ENCODE assay signal across 18 cellular contexts in genomic region chr1:60828944-60829343, GRCh38.
A peak's percentile ranks its signal among the peaks of the same experiment; 100 is the strongest.
DNase-seq lines count a peak whose midpoint lies in the region; ATAC-seq, FAIRE-seq and TF ChIP-seq lines count a peak whose summit lies in the region.
"Had no signal": no experiment of that assay in that cellular context is flagged by ENCODE, and none has a peak within 500 bp of the region (broad histone marks: within the 10 kb centered on the region; RNA-seq: fewer than 3 reads in every experiment).

No MANE protein-coding gene starts in this region.

- POLR2A ChIA-PET in HepG2 (lab: Yijun Ruan, JAX) = no interaction called here

- DNase-seq in HuH-7 (ENCODE audit: low spot score) = peak; percentile 11
- DNase-seq in HepG2 (ENCODE audit: low spot score) = peak; percentile 47
- DNase-seq in neural crest cell (ENCODE audit: low read depth, low spot score) = no peak
- DNase-seq in DMS153 (lab: John Stamatoyannopoulos, UW) = no peak
- no peak for DNase-seq in sigmoid colon
- no peak for DNase-seq in omental fat pad (ENCODE audit: low spot score)
- DNase-seq: 8988T; C1 segment of cervical spinal cord; Calu3; CD4-positive, alpha-beta memory T cell; COR-L47; DND-41; H7; HCEC 1CT had no signal

- peaks cover 68% of the 10 kb centered on the region for H3K4me1 Mint-ChIP-seq in neural crest cell
- H3K4me1 Mint-ChIP-seq: CD4-positive, alpha-beta memory T cell had no signal

- peaks cover 0 to 2% of the 10 kb centered on the region in 2 experiments; a peak in 1 of 5 replicates for H3K27me3 ChIP-seq in HepG2 (ENCODE audit: control insufficient read depth in 1 of 2, insufficient read depth in 2 of 2, low read length in 2 of 2)
- H3K27me3 ChIP-seq in sigmoid colon = no peaks in the 10 kb centered on the region

- no peaks in the 10 kb centered on the region for H3K79me2 ChIP-seq in HepG2 (ENCODE audit: insufficient read depth, low read length)

- H3K9me3 ChIP-seq in HepG2 (ENCODE audit: low read length) (no peaks in the 10 kb centered on the region), sigmoid colon (no peaks in the 10 kb centered on the region)
- H3K9me3 ChIP-seq: A549 had no signal

- H3K4me3 Mint-ChIP-seq in neural crest cell = no peak overlapping the region
- H3K4me3 Mint-ChIP-seq: CD4-positive, alpha-beta memory T cell had no signal

- H3K36me3 ChIP-seq in HepG2 (replicated peaks in 1 of 2; ENCODE audit: control insufficient read depth in 1 of 2, insufficient read depth in 2 of 2, low read length in 2 of 2) (no peaks in the 10 kb centered on the region), sigmoid colon (no peaks in the 10 kb centered on the region)

- intact Hi-C loops in HepG2 (cut with micrococcal nuclease; ENCODE audit: unreplicated experiment) (no loop called here), sigmoid colon (cut with DNase I) (no loop called here)

- peak; percentile 58 for TF ChIP-seq CTCF in HepG2 (CRISPR knock-in tag; IDR thresholded peaks at IDR 0.05)
- TF ChIP-seq CTCF in neural crest cell (conservative IDR thresholded peaks at IDR 0.05) = no peak
- TF ChIP-seq CTCF in sigmoid colon (IDR thresholded peaks at IDR 0.05) = no peak
- TF ChIP-seq CTCF in omental fat pad (IDR thresholded peaks at IDR 0.05) = no peak

- H3K4me2 ChIP-seq in HepG2 (ENCODE audit: low read depth, low read length) = 0 out of 2 replicates have a peak overlapping the region, but pooled peaks have one; percentile 33
- H3K4me2 ChIP-seq: A549 had no signal

- H3K4me3 ChIP-seq in HepG2 (replicated peaks in 1 of 3; ENCODE audit: insufficient read depth in 1 of 3, low read depth in 2 of 3, low read length in 3 of 3) (no peak overlapping the region; a peak in 1 of 6 replicates), sigmoid colon (no peak overlapping the region)
- H3K4me3 ChIP-seq: A549 had no signal

- in situ Hi-C loops in HepG2 (cut with HindIII; ENCODE audit: extremely low pct_ligation_motif_present, low pct_unique_long_range_greater_than_20kb) = no loop called here

- FAIRE-seq in HepG2 (lab: Jason Lieb, UNC) = peak; percentile 73
- FAIRE-seq: A549, G401.6, GM12892, H1 had no signal

- H3K27ac ChIP-seq in HepG2 (ENCODE audit: extremely low read length, insufficient read depth, low read length) = no peak overlapping the region
- no peak overlapping the region for H3K27ac ChIP-seq in sigmoid colon
- H3K27ac ChIP-seq: A549 had no signal

- H2AFZ ChIP-seq in HepG2 (ENCODE audit: low read length) = no peak overlapping the region

- H3K36me3 Mint-ChIP-seq in neural crest cell (ENCODE audit: low read depth) = peaks cover 7% of the 10 kb centered on the region
- H3K36me3 Mint-ChIP-seq: CD4-positive, alpha-beta memory T cell had no signal

- H3K9me3 Mint-ChIP-seq in neural crest cell = peaks cover 8% of the 10 kb centered on the region

- H3K27me3 Mint-ChIP-seq in neural crest cell (ENCODE audit: low read depth) = no peaks in the 10 kb centered on the region

- ATAC-seq in HepG2 = peak; percentile 89
- ATAC-seq in omental fat pad (ENCODE audit: low FRiP score) = no peak
- ATAC-seq: A549 had no signal

- H3K4me1 ChIP-seq in HepG2 (ENCODE audit: insufficient read depth, low read length) (peaks cover 47% of the 10 kb centered on the region), sigmoid colon (peaks cover 0 to 12% (median 10%) of the 10 kb centered on the region in 4 donors)
- H3K4me1 ChIP-seq: A549 had no signal

- H3K27ac Mint-ChIP-seq in neural crest cell (ENCODE audit: unreplicated experiment) = peak overlapping the region; percentile 29
- H3K27ac Mint-ChIP-seq: CD4-positive, alpha-beta memory T cell had no signal

- no peak for TF ChIP-seq RAD21 in HepG2 (CRISPR knock-in tag; IDR thresholded peaks at IDR 0.05)

- CTCF ChIA-PET in HepG2 (lab: Yijun Ruan, JAX; ENCODE audit: low intra/inter-chr PET ratio, low total read pairs) = no interaction called here

- no peaks in the 10 kb centered on the region for H4K20me1 ChIP-seq in HepG2 (ENCODE audit: insufficient read depth, low read length)

- no TSS peak for BruUV-seq in HepG2 (replicated peaks; lab: Mats Ljungman, UMichigan)

- H3K9ac ChIP-seq in HepG2 (ENCODE audit: insufficient read depth, low read depth, low read length) = no peak overlapping the region

- TF ChIP-seq POLR2A in HepG2 (IDR thresholded peaks at IDR 0.05; ENCODE audit: insufficient read depth in 1 of 2, low read depth in 2 of 2, low read length in 2 of 2) (no peak), sigmoid colon (IDR thresholded peaks at IDR 0.05) (no peak)

- TF ChIP-seq EP300 in HepG2 (IDR thresholded peaks at IDR 0.05; ENCODE audit: low read depth in 2 of 2, low read length in 2 of 2) (peak in 1 of 2 experiments; percentile 48; a peak in 1 of 4 replicates), HepG2 (CRISPR knock-in tag; IDR thresholded peaks at IDR 0.05; ENCODE audit: borderline replicate concordance) (no peak), sigmoid colon (IDR thresholded peaks at IDR 0.05) (no peak)

- WGBS in HepG2 (ENCODE audit: low lambda C conversion rate) = 0% methylated on average over 3 of the region's 3 CpGs
- 83 to 93% methylated on average over 3 of the region's 3 CpGs for WGBS in sigmoid colon, 2 donors

TF ChIP-seq in HepG2, 621 proteins besides CTCF, POLR2A, EP300 and RAD21 (continues in another document):
- TF ChIP-seq HOMEZ (CRISPR knock-in tag; IDR thresholded peaks at IDR 0.05; ENCODE audit: low read depth) (peak; percentile 70; the same call in 1 of the 2 replicates), MXI1 (IDR thresholded peaks at IDR 0.05; ENCODE audit: borderline replicate concordance, low read depth, low read length) (no peak), SOX6 (IDR thresholded peaks at IDR 0.05) (no peak), SOX6 (CRISPR knock-in tag; IDR thresholded peaks at IDR 0.05) (peak; percentile 68), FOXA3 (CRISPR knock-in tag; IDR thresholded peaks at IDR 0.05) (peak; percentile 82), NPAS2 (CRISPR knock-in tag; IDR thresholded peaks at IDR 0.05; ENCODE audit: borderline replicate concordance) (no peak), PAXIP1 (CRISPR knock-in tag; conservative IDR thresholded peaks at IDR 0.05) (peak; percentile 47), ISX (CRISPR knock-in tag; conservative IDR thresholded peaks at IDR 0.05) (no peak), ZMYM4 (CRISPR knock-in tag; IDR thresholded peaks at IDR 0.05) (0 out of 2 replicates have a peak, but pooled peaks have one; percentile 43), KAT2B (IDR thresholded peaks at IDR 0.05; ENCODE audit: borderline replicate concordance, low read depth, low read length) (no peak), CREBL2 (CRISPR knock-in tag; IDR thresholded peaks at IDR 0.05; ENCODE audit: borderline replicate concordance) (no peak)

Comparison
In these comparisons a context has a peak if more than half of its experiments do, and no peak if none do; other contexts are left out.
1. DNase-seq: peak in HuH-7 (single experiment) and HepG2 (single experiment); none in neural crest cell (single experiment), DMS153 (single experiment), sigmoid colon (single experiment) and omental fat pad (single experiment).